2 cellular contexts compared by ENCODE assay signal in the genomic region with DNA sequence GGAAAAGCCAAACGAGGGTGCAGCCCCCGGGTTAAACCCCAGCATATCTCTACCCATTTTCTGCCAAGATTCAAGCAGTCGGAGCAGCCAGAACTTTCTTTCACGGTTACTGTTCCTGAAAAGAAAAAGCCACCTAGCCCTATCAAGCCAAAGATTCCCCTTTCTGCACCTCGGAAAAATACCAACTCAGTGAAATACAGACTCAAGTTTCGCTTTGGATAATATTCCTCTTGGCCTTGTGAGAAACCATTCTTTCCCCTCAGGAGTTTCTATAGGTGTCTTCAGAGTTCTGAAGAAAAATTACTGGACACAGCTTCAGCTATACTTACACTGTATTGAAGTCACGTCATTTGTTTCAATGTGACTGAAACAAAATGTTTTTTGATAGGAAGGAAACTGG.
A peak's percentile ranks its signal among the peaks of the same experiment; 100 is the strongest.
TF ChIP-seq lines count a peak whose summit lies in the region.

No MANE protein-coding gene starts in this region.

TF ChIP-seq in IMR-90, 13 proteins besides CTCF, POLR2A, EP300 and RAD21:
- TF ChIP-seq FOS (IDR thresholded peaks at IDR 0.05; ENCODE audit: low read depth, low read length) (no peak), CEBPB (IDR thresholded peaks at IDR 0.05; ENCODE audit: low read depth, low read length) (no peak), RFX5 (IDR thresholded peaks at IDR 0.05; ENCODE audit: low read depth, low read length) (no peak), MAZ (IDR thresholded peaks at IDR 0.05; ENCODE audit: borderline replicate concordance, low read depth, low read length) (no peak), CHD1 (IDR thresholded peaks at IDR 0.05; ENCODE audit: low read depth, low read length) (no peak), MAFK (IDR thresholded peaks at IDR 0.05; ENCODE audit: low read depth, low read length) (no peak), NFE2L2 (IDR thresholded peaks at IDR 0.05; ENCODE audit: low read depth, low read length) (no peak), SMC3 (IDR thresholded peaks at IDR 0.05; ENCODE audit: low read depth, low read length) (no peak), RCOR1 (IDR thresholded peaks at IDR 0.05; ENCODE audit: insufficient replicate concordance, low read length) (no peak), MXI1 (IDR thresholded peaks at IDR 0.05; ENCODE audit: borderline replicate concordance, low read depth, low read length) (no peak), BHLHE40 (IDR thresholded peaks at IDR 0.05; ENCODE audit: low read depth, low read length) (no peak)
- TF ChIP-seq, protein P1, sequence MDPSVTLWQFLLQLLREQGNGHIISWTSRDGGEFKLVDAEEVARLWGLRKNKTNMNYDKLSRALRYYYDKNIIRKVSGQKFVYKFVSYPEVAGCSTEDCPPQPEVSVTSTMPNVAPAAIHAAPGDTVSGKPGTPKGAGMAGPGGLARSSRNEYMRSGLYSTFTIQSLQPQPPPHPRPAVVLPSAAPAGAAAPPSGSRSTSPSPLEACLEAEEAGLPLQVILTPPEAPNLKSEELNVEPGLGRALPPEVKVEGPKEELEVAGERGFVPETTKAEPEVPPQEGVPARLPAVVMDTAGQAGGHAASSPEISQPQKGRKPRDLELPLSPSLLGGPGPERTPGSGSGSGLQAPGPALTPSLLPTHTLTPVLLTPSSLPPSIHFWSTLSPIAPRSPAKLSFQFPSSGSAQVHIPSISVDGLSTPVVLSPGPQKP (IDR thresholded peaks at IDR 0.05; ENCODE audit: borderline replicate concordance, low read depth, low read length) = no peak
- TF ChIP-seq, protein P2, sequence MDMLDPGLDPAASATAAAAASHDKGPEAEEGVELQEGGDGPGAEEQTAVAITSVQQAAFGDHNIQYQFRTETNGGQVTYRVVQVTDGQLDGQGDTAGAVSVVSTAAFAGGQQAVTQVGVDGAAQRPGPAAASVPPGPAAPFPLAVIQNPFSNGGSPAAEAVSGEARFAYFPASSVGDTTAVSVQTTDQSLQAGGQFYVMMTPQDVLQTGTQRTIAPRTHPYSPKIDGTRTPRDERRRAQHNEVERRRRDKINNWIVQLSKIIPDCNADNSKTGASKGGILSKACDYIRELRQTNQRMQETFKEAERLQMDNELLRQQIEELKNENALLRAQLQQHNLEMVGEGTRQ (IDR thresholded peaks at IDR 0.05; ENCODE audit: low read depth, low read length) = no peak
TF ChIP-seq in IMR-90: peak in this region for 0.

TF ChIP-seq in K562, 482 proteins besides CTCF, POLR2A, EP300 and RAD21:
- TF ChIP-seq BCOR (IDR thresholded peaks at IDR 0.05) (no peak), PHF8 (IDR thresholded peaks at IDR 0.05; ENCODE audit: borderline replicate concordance, low read length) (no peak), RFX1 (IDR thresholded peaks at IDR 0.05) (no peak), TBP (optimal IDR thresholded peaks at IDR 0.05; ENCODE audit: low read depth, low read length) (peak; percentile 15), ZNF766 (CRISPR knock-in tag; conservative IDR thresholded peaks at IDR 0.05) (0 out of 2 replicates have a peak, but pooled peaks have one; percentile 29), MAZ (CRISPR knock-in tag; conservative IDR thresholded peaks at IDR 0.05 in 1 of 2, IDR thresholded peaks at IDR 0.05 in 1 of 2) (0 out of 4 replicates have a peak, but pooled peaks of 1 of the 2 experiments have one; percentile 9), POLR3A (IDR thresholded peaks at IDR 0.05; ENCODE audit: borderline replicate concordance, extremely low read depth, insufficient read depth, insufficient read length) (no peak), NR2C2 (CRISPR knock-in tag; IDR thresholded peaks at IDR 0.05) (no peak), NR2C2 (tag; IDR thresholded peaks at IDR 0.05) (no peak), CREM (IDR thresholded peaks at IDR 0.05; ENCODE audit: low read depth) (no peak), ZNF316 (IDR thresholded peaks at IDR 0.05) (peak; percentile 2; the same call in 1 of the 2 replicates), ZC3H11A (IDR thresholded peaks at IDR 0.05; ENCODE audit: low read depth, low read length) (no peak), RB1 (IDR thresholded peaks at IDR 0.05; ENCODE audit: low read depth) (no peak)
- TF ChIP-seq, protein P3, sequence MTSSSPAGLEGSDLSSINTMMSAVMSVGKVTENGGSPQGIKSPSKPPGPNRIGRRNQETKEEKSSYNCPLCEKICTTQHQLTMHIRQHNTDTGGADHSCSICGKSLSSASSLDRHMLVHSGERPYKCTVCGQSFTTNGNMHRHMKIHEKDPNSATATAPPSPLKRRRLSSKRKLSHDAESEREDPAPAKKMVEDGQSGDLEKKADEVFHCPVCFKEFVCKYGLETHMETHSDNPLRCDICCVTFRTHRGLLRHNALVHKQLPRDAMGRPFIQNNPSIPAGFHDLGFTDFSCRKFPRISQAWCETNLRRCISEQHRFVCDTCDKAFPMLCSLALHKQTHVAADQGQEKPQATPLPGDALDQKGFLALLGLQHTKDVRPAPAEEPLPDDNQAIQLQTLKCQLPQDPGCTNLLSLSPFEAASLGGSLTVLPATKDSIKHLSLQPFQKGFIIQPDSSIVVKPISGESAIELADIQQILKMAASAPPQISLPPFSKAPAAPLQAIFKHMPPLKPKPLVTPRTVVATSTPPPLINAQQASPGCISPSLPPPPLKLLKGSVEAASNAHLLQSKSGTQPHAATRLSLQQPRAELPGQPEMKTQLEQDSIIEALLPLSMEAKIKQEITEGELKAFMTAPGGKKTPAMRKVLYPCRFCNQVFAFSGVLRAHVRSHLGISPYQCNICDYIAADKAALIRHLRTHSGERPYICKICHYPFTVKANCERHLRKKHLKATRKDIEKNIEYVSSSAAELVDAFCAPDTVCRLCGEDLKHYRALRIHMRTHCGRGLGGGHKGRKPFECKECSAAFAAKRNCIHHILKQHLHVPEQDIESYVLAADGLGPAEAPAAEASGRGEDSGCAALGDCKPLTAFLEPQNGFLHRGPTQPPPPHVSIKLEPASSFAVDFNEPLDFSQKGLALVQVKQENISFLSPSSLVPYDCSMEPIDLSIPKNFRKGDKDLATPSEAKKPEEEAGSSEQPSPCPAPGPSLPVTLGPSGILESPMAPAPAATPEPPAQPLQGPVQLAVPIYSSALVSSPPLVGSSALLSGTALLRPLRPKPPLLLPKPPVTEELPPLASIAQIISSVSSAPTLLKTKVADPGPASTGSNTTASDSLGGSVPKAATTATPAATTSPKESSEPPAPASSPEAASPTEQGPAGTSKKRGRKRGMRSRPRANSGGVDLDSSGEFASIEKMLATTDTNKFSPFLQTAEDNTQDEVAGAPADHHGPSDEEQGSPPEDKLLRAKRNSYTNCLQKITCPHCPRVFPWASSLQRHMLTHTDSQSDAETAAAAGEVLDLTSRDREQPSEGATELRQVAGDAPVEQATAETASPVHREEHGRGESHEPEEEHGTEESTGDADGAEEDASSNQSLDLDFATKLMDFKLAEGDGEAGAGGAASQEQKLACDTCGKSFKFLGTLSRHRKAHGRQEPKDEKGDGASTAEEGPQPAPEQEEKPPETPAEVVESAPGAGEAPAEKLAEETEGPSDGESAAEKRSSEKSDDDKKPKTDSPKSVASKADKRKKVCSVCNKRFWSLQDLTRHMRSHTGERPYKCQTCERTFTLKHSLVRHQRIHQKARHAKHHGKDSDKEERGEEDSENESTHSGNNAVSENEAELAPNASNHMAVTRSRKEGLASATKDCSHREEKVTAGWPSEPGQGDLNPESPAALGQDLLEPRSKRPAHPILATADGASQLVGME (CRISPR knock-in tag; IDR thresholded peaks at IDR 0.05) = no peak
- TF ChIP-seq, protein P4, sequence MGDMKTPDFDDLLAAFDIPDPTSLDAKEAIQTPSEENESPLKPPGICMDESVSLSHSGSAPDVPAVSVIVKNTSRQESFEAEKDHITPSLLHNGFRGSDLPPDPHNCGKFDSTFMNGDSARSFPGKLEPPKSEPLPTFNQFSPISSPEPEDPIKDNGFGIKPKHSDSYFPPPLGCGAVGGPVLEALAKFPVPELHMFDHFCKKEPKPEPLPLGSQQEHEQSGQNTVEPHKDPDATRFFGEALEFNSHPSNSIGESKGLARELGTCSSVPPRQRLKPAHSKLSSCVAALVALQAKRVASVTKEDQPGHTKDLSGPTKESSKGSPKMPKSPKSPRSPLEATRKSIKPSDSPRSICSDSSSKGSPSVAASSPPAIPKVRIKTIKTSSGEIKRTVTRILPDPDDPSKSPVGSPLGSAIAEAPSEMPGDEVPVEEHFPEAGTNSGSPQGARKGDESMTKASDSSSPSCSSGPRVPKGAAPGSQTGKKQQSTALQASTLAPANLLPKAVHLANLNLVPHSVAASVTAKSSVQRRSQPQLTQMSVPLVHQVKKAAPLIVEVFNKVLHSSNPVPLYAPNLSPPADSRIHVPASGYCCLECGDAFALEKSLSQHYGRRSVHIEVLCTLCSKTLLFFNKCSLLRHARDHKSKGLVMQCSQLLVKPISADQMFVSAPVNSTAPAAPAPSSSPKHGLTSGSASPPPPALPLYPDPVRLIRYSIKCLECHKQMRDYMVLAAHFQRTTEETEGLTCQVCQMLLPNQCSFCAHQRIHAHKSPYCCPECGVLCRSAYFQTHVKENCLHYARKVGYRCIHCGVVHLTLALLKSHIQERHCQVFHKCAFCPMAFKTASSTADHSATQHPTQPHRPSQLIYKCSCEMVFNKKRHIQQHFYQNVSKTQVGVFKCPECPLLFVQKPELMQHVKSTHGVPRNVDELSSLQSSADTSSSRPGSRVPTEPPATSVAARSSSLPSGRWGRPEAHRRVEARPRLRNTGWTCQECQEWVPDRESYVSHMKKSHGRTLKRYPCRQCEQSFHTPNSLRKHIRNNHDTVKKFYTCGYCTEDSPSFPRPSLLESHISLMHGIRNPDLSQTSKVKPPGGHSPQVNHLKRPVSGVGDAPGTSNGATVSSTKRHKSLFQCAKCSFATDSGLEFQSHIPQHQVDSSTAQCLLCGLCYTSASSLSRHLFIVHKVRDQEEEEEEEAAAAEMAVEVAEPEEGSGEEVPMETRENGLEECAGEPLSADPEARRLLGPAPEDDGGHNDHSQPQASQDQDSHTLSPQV (IDR thresholded peaks at IDR 0.05) = peak; percentile 18; the same call in 1 of the 2 replicates
- TF ChIP-seq, protein P1 (CRISPR knock-in tag; IDR thresholded peaks at IDR 0.05) = no peak
- TF ChIP-seq, protein P5, sequence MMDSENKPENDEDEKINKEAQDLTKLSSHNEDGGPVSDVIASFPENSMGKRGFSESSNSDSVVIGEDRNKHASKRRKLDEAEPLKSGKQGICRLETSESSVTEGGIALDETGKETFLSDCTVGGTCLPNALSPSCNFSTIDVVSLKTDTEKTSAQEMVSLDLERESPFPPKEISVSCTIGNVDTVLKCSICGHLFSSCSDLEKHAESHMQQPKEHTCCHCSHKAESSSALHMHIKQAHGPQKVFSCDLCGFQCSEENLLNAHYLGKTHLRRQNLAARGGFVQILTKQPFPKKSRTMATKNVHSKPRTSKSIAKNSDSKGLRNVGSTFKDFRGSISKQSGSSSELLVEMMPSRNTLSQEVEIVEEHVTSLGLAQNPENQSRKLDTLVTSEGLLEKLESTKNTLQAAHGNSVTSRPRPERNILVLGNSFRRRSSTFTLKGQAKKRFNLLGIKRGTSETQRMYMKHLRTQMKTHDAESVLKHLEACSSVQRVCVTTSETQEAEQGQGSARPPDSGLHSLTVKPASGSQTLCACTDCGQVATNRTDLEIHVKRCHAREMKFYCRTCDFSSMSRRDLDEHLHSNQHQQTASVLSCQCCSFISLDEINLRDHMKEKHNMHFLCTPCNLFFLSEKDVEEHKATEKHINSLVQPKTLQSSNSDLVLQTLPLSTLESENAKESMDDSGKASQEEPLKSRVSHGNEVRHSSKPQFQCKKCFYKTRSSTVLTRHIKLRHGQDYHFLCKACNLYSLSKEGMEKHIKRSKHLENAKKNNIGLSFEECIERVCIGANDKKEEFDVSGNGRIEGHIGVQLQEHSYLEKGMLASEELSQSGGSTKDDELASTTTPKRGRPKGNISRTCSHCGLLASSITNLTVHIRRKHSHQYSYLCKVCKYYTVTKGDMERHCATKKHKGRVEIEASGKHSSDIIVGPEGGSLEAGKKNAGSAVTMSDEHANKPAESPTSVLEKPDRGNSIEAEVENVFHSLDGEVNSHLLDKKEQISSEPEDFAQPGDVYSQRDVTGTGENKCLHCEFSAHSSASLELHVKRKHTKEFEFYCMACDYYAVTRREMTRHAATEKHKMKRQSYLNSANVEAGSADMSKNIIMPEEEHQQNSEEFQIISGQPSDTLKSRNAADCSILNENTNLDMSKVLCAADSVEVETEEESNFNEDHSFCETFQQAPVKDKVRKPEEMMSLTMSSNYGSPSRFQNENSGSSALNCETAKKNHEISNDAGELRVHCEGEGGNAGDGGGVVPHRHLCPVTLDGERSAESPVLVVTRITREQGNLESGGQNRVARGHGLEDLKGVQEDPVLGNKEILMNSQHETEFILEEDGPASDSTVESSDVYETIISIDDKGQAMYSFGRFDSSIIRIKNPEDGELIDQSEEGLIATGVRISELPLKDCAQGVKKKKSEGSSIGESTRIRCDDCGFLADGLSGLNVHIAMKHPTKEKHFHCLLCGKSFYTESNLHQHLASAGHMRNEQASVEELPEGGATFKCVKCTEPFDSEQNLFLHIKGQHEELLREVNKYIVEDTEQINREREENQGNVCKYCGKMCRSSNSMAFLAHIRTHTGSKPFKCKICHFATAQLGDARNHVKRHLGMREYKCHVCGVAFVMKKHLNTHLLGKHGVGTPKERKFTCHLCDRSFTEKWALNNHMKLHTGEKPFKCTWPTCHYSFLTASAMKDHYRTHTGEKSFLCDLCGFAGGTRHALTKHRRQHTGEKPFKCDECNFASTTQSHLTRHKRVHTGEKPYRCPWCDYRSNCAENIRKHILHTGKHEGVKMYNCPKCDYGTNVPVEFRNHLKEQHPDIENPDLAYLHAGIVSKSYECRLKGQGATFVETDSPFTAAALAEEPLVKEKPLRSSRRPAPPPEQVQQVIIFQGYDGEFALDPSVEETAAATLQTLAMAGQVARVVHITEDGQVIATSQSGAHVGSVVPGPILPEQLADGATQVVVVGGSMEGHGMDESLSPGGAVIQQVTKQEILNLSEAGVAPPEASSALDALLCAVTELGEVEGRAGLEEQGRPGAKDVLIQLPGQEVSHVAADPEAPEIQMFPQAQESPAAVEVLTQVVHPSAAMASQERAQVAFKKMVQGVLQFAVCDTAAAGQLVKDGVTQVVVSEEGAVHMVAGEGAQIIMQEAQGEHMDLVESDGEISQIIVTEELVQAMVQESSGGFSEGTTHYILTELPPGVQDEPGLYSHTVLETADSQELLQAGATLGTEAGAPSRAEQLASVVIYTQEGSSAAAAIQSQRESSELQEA (IDR thresholded peaks at IDR 0.05; ENCODE audit: low read depth) = no peak
